ENCODE assay signal across 8 cellular contexts in genomic region chr15:68279218-68279533, GRCh38. TPM values are rescaled to one million over a fixed set of nuclear protein-coding genes. Genes with fewer than 3 reads are reported as not detected.
DNase-seq lines count a peak whose midpoint lies in the region; ATAC-seq and TF ChIP-seq lines count a peak whose summit lies in the region.

No MANE protein-coding gene starts in this region.

- no peak for DNase-seq in BJ (ENCODE audit: low read depth)
- DNase-seq in NB4 (ENCODE audit: low read depth) = no peak
- no peak for DNase-seq in effector memory CD8-positive, alpha-beta T cell
- DNase-seq in posterior vena cava (ENCODE audit: low spot score) = no peak
- DNase-seq in NOMO-1 treated with dmso at 0.1 percent for 144 hours (lab: John Stamatoyannopoulos, UW; ENCODE audit: unreplicated experiment) = no peak

- H3K9me3 ChIP-seq in neural cell (ENCODE audit: low read length) = no peaks in the 10 kb centered on the region

- H3K4me3 ChIP-seq in BJ (ENCODE audit: low read depth, low read length) = peak overlapping the region; percentile 85
- peak overlapping the region; percentile 96 for H3K4me3 ChIP-seq in NB4 (ENCODE audit: low read depth, low read length)
- H3K4me3 ChIP-seq in neural cell (ENCODE audit: low read length) = peak overlapping the region; percentile 90

- H3K27me3 Mint-ChIP-seq in effector memory CD8-positive, alpha-beta T cell = no peaks in the 10 kb centered on the region

- TF ChIP-seq EP300 in neural cell (conservative IDR thresholded peaks at IDR 0.05; ENCODE audit: poor library complexity, severe bottlenecking) = no peak

- H4K20me1 ChIP-seq in neural cell (ENCODE audit: insufficient read depth) = no peaks in the 10 kb centered on the region

- no peak for ATAC-seq in effector memory CD8-positive, alpha-beta T cell (replicated peaks)
- ATAC-seq in GM18870 (IDR thresholded peaks at IDR 0.05; ENCODE audit: unreplicated experiment) (no peak), esophagus mucosa (no peak)

- peak overlapping the region; percentile 97 for H2AFZ ChIP-seq in neural cell (ENCODE audit: low read depth, low read length)

- intact Hi-C loops in posterior vena cava (cut with DNase I) = no loop called here

- TF ChIP-seq CTCF in BJ (IDR thresholded peaks at IDR 0.05; ENCODE audit: insufficient read depth, low read depth, low read length) (no peak), NB4 (IDR thresholded peaks at IDR 0.05; ENCODE audit: low read depth, low read length) (no peak), neural cell (IDR thresholded peaks at IDR 0.05; ENCODE audit: poor library complexity, severe bottlenecking) (no peak)

- no peaks in the 10 kb centered on the region for H3K27me3 ChIP-seq in BJ (ENCODE audit: control insufficient read depth, insufficient read depth, low read length)
- no peaks in the 10 kb centered on the region for H3K27me3 ChIP-seq in neural cell (ENCODE audit: insufficient read depth, low read depth, low read length)

- H3K36me3 ChIP-seq in BJ (ENCODE audit: control insufficient read depth, insufficient read depth, low read length) = no peaks in the 10 kb centered on the region
- no peaks in the 10 kb centered on the region for H3K36me3 ChIP-seq in neural cell (ENCODE audit: insufficient read depth, low read length)

- peaks cover 0 to 9% of the 10 kb centered on the region in 2 donors for H3K9me3 Mint-ChIP-seq in effector memory CD8-positive, alpha-beta T cell

- no peak for TF ChIP-seq POLR2A in NB4 (IDR thresholded peaks at IDR 0.05; ENCODE audit: extremely low read depth, insufficient read length)

- H3K36me3 Mint-ChIP-seq in effector memory CD8-positive, alpha-beta T cell (ENCODE audit: insufficient read depth) = peaks cover 30% of the 10 kb centered on the region

- no peak for TF ChIP-seq RAD21 in neural cell (conservative IDR thresholded peaks at IDR 0.05)

- H3K79me2 ChIP-seq in neural cell (replicated peaks; ENCODE audit: insufficient read depth, low read length) = peaks cover 57% of the 10 kb centered on the region

- H3K4me2 ChIP-seq in neural cell (ENCODE audit: low read length) = peak overlapping the region; percentile 72

- peak overlapping the region; percentile 94 to 99 for H3K4me3 Mint-ChIP-seq in effector memory CD8-positive, alpha-beta T cell

- POLR2A ChIA-PET in BJ (lab: Charles Lee) = interaction anchor here (1.0 kb wide), 1 partner anchor 15 kb away, joined by 3 read pairs; no protein-coding TSS in a partner anchor

- CTCF ChIA-PET in BJ (lab: Yijun Ruan, JAX) = interaction anchor here (3.6 kb wide), 1 partner anchor 26 kb away, joined by 17 read pairs; no protein-coding TSS in a partner anchor

- peak overlapping the region; percentile 100 for H3K27ac Mint-ChIP-seq in effector memory CD8-positive, alpha-beta T cell

- no peaks in the 10 kb centered on the region for H3K9me2 ChIP-seq in neural cell (ENCODE audit: insufficient read depth, low read length)

- peak overlapping the region; percentile 96 for H3K9ac ChIP-seq in neural cell (ENCODE audit: low read length)

- H3F3A ChIP-seq in neural cell (ENCODE audit: insufficient read depth, low read length, poor library complexity, severe bottlenecking) = peaks cover 4% of the 10 kb centered on the region

- H3K4me1 Mint-ChIP-seq in effector memory CD8-positive, alpha-beta T cell (ENCODE audit: low read depth in 2 of 2) = peaks cover 37 to 52% of the 10 kb centered on the region in 2 donors

- H3K27ac ChIP-seq in neural cell (ENCODE audit: low read length) = peak overlapping the region; percentile 96

TF ChIP-seq in neural cell, 6 proteins besides CTCF, POLR2A, EP300 and RAD21:
- TF ChIP-seq EZH2 (IDR thresholded peaks at IDR 0.05; ENCODE audit: borderline replicate concordance, insufficient read depth, low read length, poor library complexity, severe bottlenecking) (no peak), POLR2AphosphoS5 (IDR thresholded peaks at IDR 0.05) (no peak), MXI1 (conservative IDR thresholded peaks at IDR 0.05; ENCODE audit: poor library complexity, severe bottlenecking) (no peak), TAF1 (IDR thresholded peaks at IDR 0.05; ENCODE audit: low read depth) (no peak), SMC3 (conservative IDR thresholded peaks at IDR 0.05; ENCODE audit: poor library complexity) (no peak), REST (IDR thresholded peaks at IDR 0.05; ENCODE audit: borderline replicate concordance) (no peak)

RNA-seq across cellular contexts. Expression of gene FEM1B, which starts 1.6 kb away (rescaled TPM):
- polyA plus RNA-seq in BJ (2011; rRNA removed) (58.3 and 78.4 TPM in 2 replicates), neural cell (51.1 and 58.0 TPM in 2 replicates)
- 126 and 127 TPM in 2 replicates for polyA minus RNA-seq in BJ (2011; rRNA and poly(A)+ RNA removed)
- polyA minus RNA-seq in neural cell = 191 and 204 TPM in 2 replicates
- total RNA-seq in posterior vena cava (100 to 1,000 TPM in 1 of 2 donors, 10 to 100 TPM in 1; 98.5 to 138 TPM), esophagus mucosa (46.8 TPM)

RNA-seq across cellular contexts. Expression of gene CLN6, which starts 49.6 kb away (rescaled TPM):
- polyA plus RNA-seq in BJ (2011; rRNA removed) (22.1 and 25.4 TPM in 2 replicates), neural cell (4.2 and 4.9 TPM in 2 replicates)
- polyA minus RNA-seq in BJ (2011; rRNA and poly(A)+ RNA removed) = 25.1 and 27.1 TPM in 2 replicates
- polyA minus RNA-seq in neural cell = 3.5 and 6.1 TPM in 2 replicates
- total RNA-seq in posterior vena cava (10 to 100 TPM; 14.9 TPM), esophagus mucosa (18.5 TPM)
